22 cellular contexts compared by ENCODE assay signal in genomic region chr2:172680595-172681176, GRCh38.
"Had no signal": no experiment of that assay in that cellular context is flagged by ENCODE, and none has a peak within 500 bp of the region (broad histone marks: within the 10 kb centered on the region; RNA-seq: fewer than 3 reads in every experiment).

No MANE protein-coding gene starts in this region.

- H3K9me3 Mint-ChIP-seq: activated T-cell treated with anti-CD3 and anti-CD28 coated beads, Interleukin-2, amount 50 U/mL, for 24 hours had no signal

- H3K36me3 ChIP-seq: colonic mucosa, gastrocnemius medialis, lower lobe of right lung, pancreas, SJCRH30, tibial nerve had no signal

- H3K27me3 ChIP-seq: colonic mucosa, gastrocnemius medialis, pancreas, SJCRH30, tibial nerve had no signal

- H3K27me3 Mint-ChIP-seq: activated naive CD4-positive, alpha-beta T cell treated with anti-CD3 and anti-CD28 coated beads, Interleukin-2, amount 50 U/mL, for 24 hours; activated T-cell treated with anti-CD3 and anti-CD28 coated beads, Interleukin-2, amount 50 U/mL, for 24 hours had no signal

- H3K4me1 ChIP-seq: colonic mucosa, gastrocnemius medialis, lower lobe of right lung, pancreas, SJCRH30, tibial nerve had no signal

- ATAC-seq: lower lobe of right lung, pancreas, WTC11 had no signal

- DNase-seq: activated CD4-positive, alpha-beta memory T cell treated with anti-CD3 and anti-CD28 coated beads, Interleukin-2, amount 10 ng/mL, durations not matched to agents 7 days and 5 days; activated CD4-positive, alpha-beta T cell treated with anti-CD3 and anti-CD28 coated beads for 4 hours; activated effector memory CD4-positive, alpha-beta T cell treated with Interleukin-2 at 50 U/mL for 16 hours; activated T-cell treated with anti-CD3 and anti-CD28 coated beads, Interleukin-2, amount 50 U/mL, for 24 hours; amniotic stem cell; central memory CD4-positive, alpha-beta T cell; colonic mucosa; effector CD8-positive, alpha-beta T cell; gastrocnemius medialis; hippocampal formation; kidney glomerular epithelial cell; lower lobe of right lung; naive B cell; pancreas; retina; SJCRH30; stimulated activated CD4-positive, alpha-beta T cell treated with anti-CD3 and anti-CD28 coated beads, Interleukin-4, amount 100 ng/mL, for 1 hour; stimulated activated naive CD4-positive, alpha-beta T cell; SW 1271 had no signal

- H3K9me3 ChIP-seq: colonic mucosa, gastrocnemius medialis, lower lobe of right lung, pancreas, SJCRH30 had no signal

- H3K4me3 ChIP-seq: colonic mucosa, gastrocnemius medialis, lower lobe of right lung, pancreas, SJCRH30, tibial nerve had no signal

- H3K27ac ChIP-seq: colonic mucosa, gastrocnemius medialis, lower lobe of right lung, pancreas, SJCRH30, tibial nerve had no signal

- H3K4me1 Mint-ChIP-seq: activated CD4-positive, alpha-beta memory T cell treated with anti-CD3 and anti-CD28 coated beads, Interleukin-2, amount 10 ng/mL, durations not matched to agents 7 days and 5 days; activated naive CD4-positive, alpha-beta T cell treated with anti-CD3 and anti-CD28 coated beads, Interleukin-2, amount 50 U/mL, for 24 hours; naive B cell; WTC11 had no signal

- H3K27ac Mint-ChIP-seq: activated CD4-positive, alpha-beta memory T cell treated with anti-CD3 and anti-CD28 coated beads, Interleukin-2, amount 10 ng/mL, durations not matched to agents 7 days and 5 days; activated naive CD4-positive, alpha-beta T cell treated with anti-CD3 and anti-CD28 coated beads, Interleukin-2, amount 50 U/mL, for 24 hours; activated T-cell treated with anti-CD3 and anti-CD28 coated beads, Interleukin-2, amount 50 U/mL, for 24 hours; naive B cell; WTC11 had no signal

- H3K4me3 Mint-ChIP-seq: activated CD4-positive, alpha-beta memory T cell treated with anti-CD3 and anti-CD28 coated beads, Interleukin-2, amount 10 ng/mL, durations not matched to agents 7 days and 5 days; activated naive CD4-positive, alpha-beta T cell treated with anti-CD3 and anti-CD28 coated beads, Interleukin-2, amount 50 U/mL, for 24 hours; activated T-cell treated with anti-CD3 and anti-CD28 coated beads, Interleukin-2, amount 50 U/mL, for 24 hours; naive B cell; WTC11 had no signal
